In genomic region chrX:155215443-155216178, GRCh38 we compare ENCODE assay signal across 9 cellular contexts. TPM values are rescaled to one million over a fixed set of nuclear protein-coding genes. Genes with fewer than 3 reads are reported as not detected.
A peak's percentile ranks its signal among the peaks of the same experiment; 100 is the strongest.
DNase-seq lines count a peak whose midpoint lies in the region; ATAC-seq, FAIRE-seq and TF ChIP-seq lines count a peak whose summit lies in the region.
"Had no signal": no experiment of that assay in that cellular context is flagged by ENCODE, and none has a peak within 500 bp of the region (broad histone marks: within the 10 kb centered on the region; RNA-seq: fewer than 3 reads in every experiment).

No MANE protein-coding gene starts in this region.

- H4K20me1 ChIP-seq in OCI-LY7 (ENCODE audit: insufficient read depth, low read length) (no peaks in the 10 kb centered on the region), endothelial cell of umbilical vein (replicated peaks; ENCODE audit: control insufficient read depth, extremely low read depth, insufficient read depth, low read length) (no peaks in the 10 kb centered on the region), neural cell (ENCODE audit: insufficient read depth) (no peaks in the 10 kb centered on the region)

- peak overlapping the region; percentile 95 for H2AFZ ChIP-seq in OCI-LY7 (ENCODE audit: low read length)
- H2AFZ ChIP-seq in endothelial cell of umbilical vein (ENCODE audit: low read depth, low read length), result peak overlapping the region; percentile 67
- peak overlapping the region; percentile 51 for H2AFZ ChIP-seq in neural cell (ENCODE audit: low read depth, low read length)

- BruUV-seq in OCI-LY7 (replicated peaks; lab: Mats Ljungman, UMichigan), result TSS peak; percentile 89
- TSS peak; percentile 72 for BruUV-seq in endothelial cell of umbilical vein (replicated peaks; lab: Mats Ljungman, UMichigan)

- no peak for FAIRE-seq in endothelial cell of umbilical vein (lab: Jason Lieb, UNC)

- H3K9ac ChIP-seq in endothelial cell of umbilical vein (replicated peaks; ENCODE audit: extremely low read depth, insufficient read depth, low read length) (peak overlapping the region; percentile 30), neural cell (ENCODE audit: low read length) (peak overlapping the region; percentile 90)

- CTCF ChIA-PET in OCI-LY7 (lab: Charles Lee; ENCODE audit: unreplicated experiment) (interaction anchor here (0.7 kb wide), 1 partner anchor 24 kb away, joined by 4 read pairs; no protein-coding TSS in a partner anchor), endothelial cell of umbilical vein (lab: Charles Lee) (interaction anchor here (0.6 to 2.9 kb wide), 9 partner anchors 10 to 298 kb away, joined by 3 to 25 read pairs (median 8); partner anchors contain the start of gene FUNDC2)

- H3K36me3 ChIP-seq in OCI-LY7 (ENCODE audit: insufficient read depth, low read length), result peaks cover 14% of the 10 kb centered on the region
- H3K36me3 ChIP-seq in endothelial cell of umbilical vein (ENCODE audit: control insufficient read depth in 2 of 2, extremely low read depth in 1 of 2, insufficient read depth in 2 of 2, low read length in 2 of 2), result no peaks in the 10 kb centered on the region
- H3K36me3 ChIP-seq in neural cell (ENCODE audit: insufficient read depth, low read length), result no peaks in the 10 kb centered on the region

- H3K4me3 ChIP-seq in OCI-LY7 (ENCODE audit: low read depth, low read length, poor library complexity, severe bottlenecking) (peak overlapping the region; percentile 77), endothelial cell of umbilical vein (replicated peaks in 1 of 3; ENCODE audit: insufficient read depth in 1 of 3, low read depth in 1 of 3, low read length in 3 of 3) (peak overlapping the region in 2 of 3 experiments; percentile 51 to 53), neural cell (ENCODE audit: low read length) (peak overlapping the region; percentile 73)

- TF ChIP-seq CTCF in OCI-LY7 (conservative IDR thresholded peaks at IDR 0.05; ENCODE audit: low read length) (no peak), endothelial cell of umbilical vein (IDR thresholded peaks at IDR 0.05; ENCODE audit: extremely low read depth in 1 of 2, insufficient read depth in 1 of 2, low read depth in 1 of 2, low read length in 2 of 2) (no peak), neural cell (IDR thresholded peaks at IDR 0.05; ENCODE audit: poor library complexity, severe bottlenecking) (no peak)

- TF ChIP-seq EP300 in neural cell (conservative IDR thresholded peaks at IDR 0.05; ENCODE audit: poor library complexity, severe bottlenecking), result no peak

- H3K79me2 ChIP-seq in OCI-LY7 (ENCODE audit: insufficient read depth, low read depth, low read length) (peaks cover 38% of the 10 kb centered on the region), endothelial cell of umbilical vein (ENCODE audit: control insufficient read depth, insufficient read depth, low read length) (peaks cover 32% of the 10 kb centered on the region), neural cell (replicated peaks; ENCODE audit: insufficient read depth, low read length) (peaks cover 34% of the 10 kb centered on the region)

- H3K27me3 ChIP-seq in endothelial cell of umbilical vein (ENCODE audit: control insufficient read depth in 2 of 2, insufficient read depth in 2 of 2, low read length in 2 of 2) (no peaks in the 10 kb centered on the region), neural cell (ENCODE audit: insufficient read depth, low read depth, low read length) (no peaks in the 10 kb centered on the region)

- no peak for TF ChIP-seq RAD21 in neural cell (conservative IDR thresholded peaks at IDR 0.05)

- no peak for TF ChIP-seq POLR2A in endothelial cell of umbilical vein (IDR thresholded peaks at IDR 0.05; ENCODE audit: low read depth, low read length)

- H3K9me3 ChIP-seq in OCI-LY7 (ENCODE audit: low read length) (no peaks in the 10 kb centered on the region), endothelial cell of umbilical vein (replicated peaks; ENCODE audit: control insufficient read depth, insufficient read depth, low read length) (no peaks in the 10 kb centered on the region), neural cell (ENCODE audit: low read length) (no peaks in the 10 kb centered on the region)

- ATAC-seq in HG02571 (IDR thresholded peaks at IDR 0.05; ENCODE audit: unreplicated experiment), result peak; percentile 24

- intact Hi-C loops in OCI-LY7 (cut with micrococcal nuclease; ENCODE audit: unreplicated experiment), result loop anchor here (1.0 to 5.0 kb wide), 2 partner anchors 49 to 188 kb away; partner anchors contain the start of genes FUNDC2 and RAB39B
- intact Hi-C loops in endothelial cell of umbilical vein (cut with micrococcal nuclease), result loop anchor here (2.0 to 10.0 kb wide), 4 partner anchors 121 to 605 kb away; partner anchors contain the start of gene FUNDC2

- H3K27ac ChIP-seq in OCI-LY7 (ENCODE audit: low read depth, low read length, poor library complexity, severe bottlenecking) (peak overlapping the region; percentile 45), endothelial cell of umbilical vein (ENCODE audit: insufficient read depth, low read depth, low read length) (peak overlapping the region; percentile 36), neural cell (ENCODE audit: low read length) (peak overlapping the region; percentile 93)

- H3K4me2 ChIP-seq in OCI-LY7 (ENCODE audit: low read length) (peak overlapping the region; percentile 90), endothelial cell of umbilical vein (ENCODE audit: insufficient read depth, low read length) (peak overlapping the region; percentile 43), neural cell (ENCODE audit: low read length) (peak overlapping the region; percentile 48)

- DNase-seq in NCI-H2227 treated with DMSO at 0.1 percent for 48 hours (lab: John Stamatoyannopoulos, UW), result peak; percentile 34
- DNase-seq in NCI-H2227 (lab: John Stamatoyannopoulos, UW; ENCODE audit: unreplicated experiment), result no peak
- no peak for DNase-seq in OCI-LY7 (ENCODE audit: low spot score)
- DNase-seq in endothelial cell of umbilical vein (ENCODE audit: low read depth, low spot score), result no peak
- no peak for DNase-seq in mesenteric fat pad (ENCODE audit: low spot score)
- no peak for DNase-seq in activated CD8-positive, alpha-beta memory T cell treated with anti-CD3 and anti-CD28 coated beads, Interleukin-2, amount 50 U/mL, for 48 hours

- H3K9me1 ChIP-seq in endothelial cell of umbilical vein (replicated peaks; ENCODE audit: control insufficient read depth, extremely low read depth, insufficient read depth, low read length), result no peaks in the 10 kb centered on the region

- H3K4me1 ChIP-seq in OCI-LY7 (ENCODE audit: insufficient read depth, low read length, poor library complexity, severe bottlenecking), result peaks cover 22% of the 10 kb centered on the region
- H3K4me1 ChIP-seq in endothelial cell of umbilical vein (ENCODE audit: control insufficient read depth, extremely low read depth, insufficient read depth, low read length), result peaks cover 14% of the 10 kb centered on the region

- no peaks in the 10 kb centered on the region for H3F3A ChIP-seq in neural cell (ENCODE audit: insufficient read depth, low read length, poor library complexity, severe bottlenecking)

- dilution Hi-C loops in endothelial cell of umbilical vein (cut with MboI; ENCODE audit: extremely low pct_ligation_motif_present, low sequenced_read_pairs), result no loop called here

- H3K9me2 ChIP-seq in OCI-LY7 (ENCODE audit: insufficient read depth, low read length), result no peaks in the 10 kb centered on the region
- H3K9me2 ChIP-seq in neural cell (ENCODE audit: insufficient read depth, low read length), result no peaks in the 10 kb centered on the region

- POLR2A ChIA-PET in OCI-LY7 (lab: Charles Lee) (interaction anchor here (0.8 to 1.0 kb wide), 2 partner anchors 48 to 112 kb away, joined by 3 read pairs; no protein-coding TSS in a partner anchor), endothelial cell of umbilical vein (lab: Charles Lee) (interaction anchor here (1.3 kb wide), 1 partner anchor 18 kb away, joined by 3 read pairs; no protein-coding TSS in a partner anchor)

TF ChIP-seq in endothelial cell of umbilical vein, 7 proteins besides CTCF, POLR2A, EP300 and RAD21:
- TF ChIP-seq FOS (IDR thresholded peaks at IDR 0.05; ENCODE audit: borderline replicate concordance, insufficient read depth, low read length), result no peak
TF ChIP-seq in endothelial cell of umbilical vein: peak in this region for 0.

TF ChIP-seq in neural cell, 6 proteins besides CTCF, POLR2A, EP300 and RAD21 (continues in another document):
- TF ChIP-seq EZH2 (IDR thresholded peaks at IDR 0.05; ENCODE audit: borderline replicate concordance, insufficient read depth, low read length, poor library complexity, severe bottlenecking), result no peak
- no peak for TF ChIP-seq TAF1 (IDR thresholded peaks at IDR 0.05; ENCODE audit: low read depth)
- no peak for TF ChIP-seq SMC3 (conservative IDR thresholded peaks at IDR 0.05; ENCODE audit: poor library complexity)

RNA-seq across cellular contexts. Expression of gene VBP1, which starts 0.6 kb away (rescaled TPM):
- 42.9 and 45.5 TPM in 2 replicates for total RNA-seq in OCI-LY7 (2014; rRNA removed; shearing (Covaris generic))
- total RNA-seq in OCI-LY7 (2022) (58.5 and 63.4 TPM in 2 replicates), endothelial cell of umbilical vein (45.8 and 51.5 TPM in 2 replicates), mesenteric fat pad (32.3 TPM)
- polyA plus RNA-seq in endothelial cell of umbilical vein (10.0 and 17.3 TPM in 2 replicates), neural cell (321 and 369 TPM in 2 replicates)
- 29.0 and 29.4 TPM in 2 replicates for polyA plus RNA-seq in endothelial cell of umbilical vein (2011; cell fraction: cytosol; rRNA removed)
- 12.1 and 18.0 TPM in 2 replicates for polyA plus RNA-seq in endothelial cell of umbilical vein (2011; cell fraction: nucleus; rRNA removed)
- polyA plus RNA-seq in endothelial cell of umbilical vein (2012), result 49.7 and 69.8 TPM in 2 replicates
- polyA minus RNA-seq in endothelial cell of umbilical vein (8.8 and 10.1 TPM in 2 replicates), neural cell (186 and 199 TPM in 2 replicates)
- 21.4 TPM for polyA minus RNA-seq in endothelial cell of umbilical vein (2011; cell fraction: cytosol; rRNA and poly(A)+ RNA removed)
- polyA minus RNA-seq in endothelial cell of umbilical vein (2011; cell fraction: nucleus; rRNA and poly(A)+ RNA removed), result 4.5 and 7.5 TPM in 2 replicates

RNA-seq across cellular contexts. Expression of gene RAB39B, which starts 48.7 kb away (rescaled TPM):
- 6.6 and 7.2 TPM in 2 replicates for total RNA-seq in OCI-LY7 (2014; rRNA removed; shearing (Covaris generic))
- total RNA-seq in OCI-LY7 (2022) (13.4 and 14.3 TPM in 2 replicates), endothelial cell of umbilical vein (not detected in 2 replicates), mesenteric fat pad (0.13 TPM)
- polyA plus RNA-seq in endothelial cell of umbilical vein (not detected in 2 replicates), neural cell (26.2 and 27.4 TPM in 2 replicates)
- polyA plus RNA-seq in endothelial cell of umbilical vein (2011; cell fraction: cytosol; rRNA removed), result not detected in 2 replicates
- not detected in 2 replicates for polyA plus RNA-seq in endothelial cell of umbilical vein (2011; cell fraction: nucleus; rRNA removed)
- polyA plus RNA-seq in endothelial cell of umbilical vein (2012), result not detected in 2 replicates
- polyA minus RNA-seq in endothelial cell of umbilical vein (not detected in 2 replicates), neural cell (37.0 and 43.9 TPM in 2 replicates)
- not detected for polyA minus RNA-seq in endothelial cell of umbilical vein (2011; cell fraction: cytosol; rRNA and poly(A)+ RNA removed)
- not detected in 2 replicates for polyA minus RNA-seq in endothelial cell of umbilical vein (2011; cell fraction: nucleus; rRNA and poly(A)+ RNA removed)
- total RNA-seq: glomerular endothelial cell had no signal

Comparison
In these comparisons a context has a peak if more than half of its experiments do, and no peak if none do; other contexts are left out.
1. H3K27ac ChIP-seq: peak in every context shown above with its lines; median percentile 93 in neural cell; 45 in OCI-LY7; 36 in endothelial cell of umbilical vein.